8 cellular contexts compared by ENCODE assay signal in genomic region chr6:41545703-41546474, GRCh38. TPM values are rescaled to one million over a fixed set of nuclear protein-coding genes. Genes with fewer than 3 reads are reported as not detected.
DNase-seq lines count a peak whose midpoint lies in the region; ATAC-seq and TF ChIP-seq lines count a peak whose summit lies in the region.

Gene FOXP4, plus strand, starts transcription at chr6:41546381. Its CDS starts 19,380 bp downstream, at chr6:41565761.

- no peaks in the 10 kb centered on the region for H3K9me3 ChIP-seq in right atrium auricular region
- H3K9me3 ChIP-seq in vagina: no peaks in the 10 kb centered on the region

- peak; percentile 68 for ATAC-seq in HG02870 (IDR thresholded peaks at IDR 0.05; ENCODE audit: unreplicated experiment)

- H3K4me1 ChIP-seq in right atrium auricular region (peaks cover 0 to 40% of the 10 kb centered on the region in 2 donors), vagina (peaks cover 28% of the 10 kb centered on the region)

- H3K9me3 Mint-ChIP-seq in T-helper 1 cell treated with Interleukin-12 subunit alpha and Interleukin-12 subunit beta and Interleukin-4 antibody, amounts not matched to agents 30 μg/mL and 1 μg/mL, for 36 hours: no peaks in the 10 kb centered on the region

- DNase-seq in NCI-H146 treated with DMSO at 0.1 percent for 48 hours (lab: John Stamatoyannopoulos, UW; ENCODE audit: unreplicated experiment) (peak; percentile 94), amniotic stem cell (lab: John Stamatoyannopoulos, UW) (peak; percentile 94), right atrium auricular region (ENCODE audit: low spot score) (peak; percentile 88), pulmonary artery endothelial cell (ENCODE audit: low read depth, low spot score) (peak; percentile 85), vagina (ENCODE audit: extremely low spot score in 2 of 2) (peak in 1 of 2 donors; percentile 94)

- H3K4me1 Mint-ChIP-seq in T-helper 1 cell treated with Interleukin-12 subunit alpha and Interleukin-12 subunit beta and Interleukin-4 antibody, amounts not matched to agents 30 μg/mL and 1 μg/mL, for 36 hours (ENCODE audit: low read depth): peaks cover 22% of the 10 kb centered on the region

- no peaks in the 10 kb centered on the region for H3K36me3 Mint-ChIP-seq in T-helper 1 cell treated with Interleukin-12 subunit alpha and Interleukin-12 subunit beta and Interleukin-4 antibody, amounts not matched to agents 30 μg/mL and 1 μg/mL, for 36 hours (ENCODE audit: low read depth)

- H3K4me3 ChIP-seq in right atrium auricular region (peak within 1 kb of the TSS; percentile 83 to 88), vagina (peak within 1 kb of the TSS; percentile 62 to 98)

- H3K27ac ChIP-seq in right atrium auricular region: peak within 1 kb of the TSS; percentile 80 to 89
- peak within 1 kb of the TSS; percentile 69 for H3K27ac ChIP-seq in vagina

- peak within 1 kb of the TSS; percentile 65 for H3K27ac Mint-ChIP-seq in T-helper 1 cell treated with Interleukin-12 subunit alpha and Interleukin-12 subunit beta and Interleukin-4 antibody, amounts not matched to agents 30 μg/mL and 1 μg/mL, for 36 hours

- H3K4me3 Mint-ChIP-seq in T-helper 1 cell treated with Interleukin-12 subunit alpha and Interleukin-12 subunit beta and Interleukin-4 antibody, amounts not matched to agents 30 μg/mL and 1 μg/mL, for 36 hours: peak within 1 kb of the TSS; percentile 92

- H3K27me3 ChIP-seq in right atrium auricular region (no peaks in the 10 kb centered on the region), vagina (no peaks in the 10 kb centered on the region)

- peaks cover 73% of the 10 kb centered on the region for H3K27me3 Mint-ChIP-seq in T-helper 1 cell treated with Interleukin-12 subunit alpha and Interleukin-12 subunit beta and Interleukin-4 antibody, amounts not matched to agents 30 μg/mL and 1 μg/mL, for 36 hours (ENCODE audit: low read depth)

- TF ChIP-seq POLR2A in GM15510 (IDR thresholded peaks at IDR 0.05; ENCODE audit: borderline replicate concordance, extremely low read depth, insufficient read length): peak; percentile 44
- TF ChIP-seq POLR2A in vagina (IDR thresholded peaks at IDR 0.05): no peak

- intact Hi-C loops in vagina (cut with DNase I): loop anchor here (1.0 kb wide), 1 partner anchor 41 kb away; no protein-coding TSS in a partner anchor

- no peak for TF ChIP-seq CTCF in right atrium auricular region (IDR thresholded peaks at IDR 0.05)
- no peak for TF ChIP-seq CTCF in vagina (IDR thresholded peaks at IDR 0.05)

- H3K36me3 ChIP-seq in right atrium auricular region (peaks cover under 1% of the 10 kb centered on the region), vagina (no peaks in the 10 kb centered on the region)

RNA-seq across cellular contexts. Expression of gene FOXP4, which starts in this region (rescaled TPM):
- total RNA-seq in right atrium auricular region (10 to 100 TPM in 1 of 2 donors, 1 to 10 TPM in 1; 9.3 to 20.2 TPM), pulmonary artery endothelial cell (2.9 and 3.1 TPM in 2 replicates), vagina (7.4 TPM)
